ENCODE assay signal across 12 cellular contexts in the genomic region with DNA sequence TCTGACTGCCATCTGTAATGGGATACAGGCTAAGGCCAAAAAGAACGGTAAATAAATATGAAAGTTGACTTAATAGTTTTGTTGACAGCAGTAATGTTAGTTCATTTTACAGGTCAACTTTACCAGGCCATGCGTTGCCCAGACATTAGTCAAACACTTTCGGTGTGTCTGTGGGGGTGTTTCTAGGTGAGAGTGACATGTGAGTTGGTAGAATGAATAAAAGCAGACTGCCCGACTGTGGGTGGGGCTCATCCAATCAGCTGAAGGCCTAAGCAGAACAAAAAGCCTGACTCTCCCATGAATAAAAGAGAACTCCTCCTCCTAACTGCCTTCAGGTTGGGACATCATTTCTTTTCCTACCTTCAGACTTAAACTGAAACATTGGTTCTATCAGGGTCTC.
DNase-seq lines count a peak whose midpoint lies in the region; ATAC-seq, FAIRE-seq and TF ChIP-seq lines count a peak whose summit lies in the region.
"Had no signal": no experiment of that assay in that cellular context is flagged by ENCODE, and none has a peak within 500 bp of the region (broad histone marks: within the 10 kb centered on the region; RNA-seq: fewer than 3 reads in every experiment).

No MANE protein-coding gene starts in this region.

- peak overlapping the region in 2 of 3 experiments; percentile 41 to 50 for H3K27ac Mint-ChIP-seq in nephron
- H3K27ac Mint-ChIP-seq: CD4-positive, CD25-positive, alpha-beta regulatory T cell; H9 had no signal

- CTCF ChIA-PET in A673 (lab: Charles Lee) (no interaction called here), K562 (lab: Yijun Ruan, JAX; ENCODE audit: low intra/inter-chr PET ratio) (no interaction called here)

- no peak for TF ChIP-seq CTCF in A673 (conservative IDR thresholded peaks at IDR 0.05; ENCODE audit: low read depth, low read length)
- no peak for TF ChIP-seq CTCF in K562 (IDR thresholded peaks at IDR 0.05 in 2 of 3, conservative IDR thresholded peaks at IDR 0.05 in 1 of 3; ENCODE audit: insufficient read depth in 2 of 3, low read depth in 1 of 3, low read length in 3 of 3)
- no peak for TF ChIP-seq CTCF in nephron (IDR thresholded peaks at IDR 0.05; ENCODE audit: unreplicated experiment in 3 of 3)

- in situ Hi-C loops in K562 (cut with MboI) = no loop called here

- H3K4me2 ChIP-seq in BLaER1 = peak overlapping the region; percentile 73
- H3K4me2 ChIP-seq in K562 (ENCODE audit: insufficient read depth, low read length) = no peak overlapping the region

- H3K9me3 Mint-ChIP-seq in nephron = no peaks in the 10 kb centered on the region

- peak; percentile 49 for FAIRE-seq in K562 (lab: Jason Lieb, UNC)
- FAIRE-seq: GM12878, GM18507 had no signal

- BruUV-seq in A673 (replicated peaks; lab: Mats Ljungman, UMichigan) = no TSS peak
- no TSS peak for BruUV-seq in K562 (replicated peaks; lab: Mats Ljungman, UMichigan)

- ATAC-seq in K562 = no peak
- ATAC-seq: GM12878 had no signal

- H3K4me1 ChIP-seq in A673 (ENCODE audit: insufficient read depth, low read length, poor library complexity, severe bottlenecking) (peaks cover 31% of the 10 kb centered on the region), BLaER1 (peaks cover 92% of the 10 kb centered on the region), K562 (replicated peaks in 1 of 2; ENCODE audit: control insufficient read depth in 2 of 2, insufficient read depth in 2 of 2, low read length in 2 of 2) (no peaks in the 10 kb centered on the region)

- peaks cover 3% of the 10 kb centered on the region for H3K36me3 Mint-ChIP-seq in nephron (ENCODE audit: low read depth)
- H3K36me3 Mint-ChIP-seq: CD4-positive, CD25-positive, alpha-beta regulatory T cell had no signal

- H3K4me3 ChIP-seq in A673 (ENCODE audit: low read depth, low read length, poor library complexity, severe bottlenecking) = no peak overlapping the region
- H3K4me3 ChIP-seq in BLaER1 = no peak overlapping the region
- no peak overlapping the region for H3K4me3 ChIP-seq in K562
- H3K4me3 ChIP-seq: GM12878 had no signal

- no peak overlapping the region for H2AFZ ChIP-seq in K562 (ENCODE audit: low read depth, low read length)

- H3K79me2 ChIP-seq in K562 (ENCODE audit: control insufficient read depth, insufficient read depth, low read length) = no peaks in the 10 kb centered on the region

- TF ChIP-seq EP300 in K562 (IDR thresholded peaks at IDR 0.05; ENCODE audit: low read length) = no peak

- WGBS in K562 (ENCODE audit: insufficient coverage, low coverage, missing lambda C conversion rate) = 5% methylated on average over 4 of the region's 4 CpGs

- H3K9me3 ChIP-seq in A673 (ENCODE audit: low read depth, low read length, poor library complexity, severe bottlenecking) (no peaks in the 10 kb centered on the region), BLaER1 (peaks cover 18% of the 10 kb centered on the region), K562 (replicated peaks; ENCODE audit: control insufficient read depth, insufficient read depth, low read depth, low read length) (no peaks in the 10 kb centered on the region)

- no peak overlapping the region for H3K4me3 Mint-ChIP-seq in nephron
- H3K4me3 Mint-ChIP-seq: CD4-positive, CD25-positive, alpha-beta regulatory T cell; H9 had no signal

- DNase-seq in A673 (ENCODE audit: low spot score) = no peak
- no peak for DNase-seq in K562 (ENCODE audit: extremely low read depth in 1 of 4, low spot score in 3 of 4)
- no peak for DNase-seq in RPMI8226
- DNase-seq in stimulated activated CD4-positive, alpha-beta T cell treated with anti-CD3 and anti-CD28 coated beads, Interleukin-1b, Interleukin-23, amount 100 ng/mL, for 48 hours = no peak
- DNase-seq in medulla oblongata (ENCODE audit: extremely low spot score) = no peak
- DNase-seq: CD4-positive, CD25-positive, alpha-beta regulatory T cell; GOT3; H9 had no signal

- peaks cover 24% of the 10 kb centered on the region for H3K4me1 Mint-ChIP-seq in nephron

- TF ChIP-seq RAD21 in K562 (CRISPR knock-in tag; conservative IDR thresholded peaks at IDR 0.05 in 1 of 2, IDR thresholded peaks at IDR 0.05 in 1 of 2) = no peak

- POLR2A ChIA-PET in A673 (lab: Charles Lee; ENCODE audit: low non-redundant PET) = no interaction called here
- POLR2A ChIA-PET in K562 (lab: Yijun Ruan, JAX) = no interaction called here

- intact Hi-C loops in A673 (cut with micrococcal nuclease; ENCODE audit: unreplicated experiment) (no loop called here), K562 (cut with micrococcal nuclease) (no loop called here)

- H4K20me1 ChIP-seq in BLaER1 = no peaks in the 10 kb centered on the region
- no peaks in the 10 kb centered on the region for H4K20me1 ChIP-seq in K562 (replicated peaks; ENCODE audit: control insufficient read depth, insufficient read depth, low read length)

- TF ChIP-seq POLR2A in K562 (conservative IDR thresholded peaks at IDR 0.05) = no peak

- H3K9ac ChIP-seq in BLaER1 (peak overlapping the region; percentile 66; the same call in 1 of the 2 replicates), K562 (ENCODE audit: insufficient read depth in 1 of 2, low read depth in 2 of 2, low read length in 2 of 2) (no peak overlapping the region)

- no peaks in the 10 kb centered on the region for H3K36me3 ChIP-seq in A673 (ENCODE audit: insufficient read depth, low read length, poor library complexity, severe bottlenecking)
- no peaks in the 10 kb centered on the region for H3K36me3 ChIP-seq in BLaER1
- H3K36me3 ChIP-seq in K562 (ENCODE audit: control insufficient read depth, insufficient read depth, low read length) = no peaks in the 10 kb centered on the region

- H3K27ac ChIP-seq in A673 (ENCODE audit: low read depth, low read length, poor library complexity, severe bottlenecking) = peak overlapping the region; percentile 32
- peak overlapping the region; percentile 93 for H3K27ac ChIP-seq in BLaER1
- no peak overlapping the region for H3K27ac ChIP-seq in K562 (ENCODE audit: extremely low read depth, low read depth, low read length)

- H3K9me1 ChIP-seq in K562 (ENCODE audit: control insufficient read depth, insufficient read depth, low read length) = no peaks in the 10 kb centered on the region

- H3K27me3 ChIP-seq in A673 (replicated peaks; ENCODE audit: insufficient read depth, low read depth, low read length, poor library complexity) (no peaks in the 10 kb centered on the region), BLaER1 (no peaks in the 10 kb centered on the region), K562 (ENCODE audit: control insufficient read depth in 2 of 2, insufficient read depth in 2 of 2, low read length in 2 of 2) (peaks cover 10 to 22% of the 10 kb centered on the region in 2 experiments)

- H3K27me3 Mint-ChIP-seq in nephron (ENCODE audit: low read depth) = peaks cover 4% of the 10 kb centered on the region

TF ChIP-seq in K562, 482 proteins besides CTCF, POLR2A, EP300 and RAD21:
- TF ChIP-seq HDAC2 (IDR thresholded peaks at IDR 0.05) (no peak), E2F5 (CRISPR knock-in tag; IDR thresholded peaks at IDR 0.05) (no peak)
